8 cellular contexts compared by ENCODE assay signal in genomic region chr6:143677891-143678737, GRCh38. TPM values are rescaled to one million over a fixed set of nuclear protein-coding genes. Genes with fewer than 3 reads are reported as not detected.
DNase-seq lines count a peak whose midpoint lies in the region; ATAC-seq and TF ChIP-seq lines count a peak whose summit lies in the region.

PHACTR2 (plus strand) TSS chr6:143677965; CDS start chr6:143678164, 199 bp downstream.

- peak within 1 kb of the TSS; percentile 78 for H2AFZ ChIP-seq in SK-N-SH (ENCODE audit: low read depth)
- H2AFZ ChIP-seq in neuron (ENCODE audit: low read depth, low read length): peak within 1 kb of the TSS; percentile 99

- H3K36me3 ChIP-seq in SK-N-SH (replicated peaks in 1 of 2; ENCODE audit: control insufficient read depth in 1 of 2, insufficient read depth in 2 of 2, low read length in 1 of 2) (peaks cover 0 to 9% of the 10 kb centered on the region in 2 experiments), neuron (ENCODE audit: insufficient read depth, low read length) (no peaks in the 10 kb centered on the region)

- TF ChIP-seq POLR2A in GM18505 (IDR thresholded peaks at IDR 0.05; ENCODE audit: borderline replicate concordance, extremely low read depth, insufficient read depth, insufficient read length): no peak

- no peaks in the 10 kb centered on the region for H4K20me1 ChIP-seq in SK-N-SH (ENCODE audit: insufficient read depth)

- TF ChIP-seq CTCF in SK-N-SH (IDR thresholded peaks at IDR 0.05): no peak

- H3K4me1 ChIP-seq in SK-N-SH (ENCODE audit: control insufficient read depth in 1 of 2, insufficient read depth in 2 of 2, low read depth in 1 of 2, low read length in 1 of 2) (peaks cover 0 to 12% of the 10 kb centered on the region in 2 experiments; a peak in 3 of 4 replicates), neuron (ENCODE audit: insufficient read depth, low read length) (peaks cover 29% of the 10 kb centered on the region)

- H3K36me3 Mint-ChIP-seq in activated naive CD8-positive, alpha-beta T cell treated with anti-CD3 and anti-CD28 coated beads, Interleukin-2, amount 10 ng/mL, durations not matched to agents 7 days and 5 days: peaks cover 2% of the 10 kb centered on the region

- peak within 1 kb of the TSS; percentile 72 to 78 for H3K27ac ChIP-seq in SK-N-SH (ENCODE audit: low read depth in 2 of 2, low read length in 1 of 2)

- H3K4me2 ChIP-seq in SK-N-SH: peak within 1 kb of the TSS; percentile 80

- ATAC-seq in HG02870 (IDR thresholded peaks at IDR 0.05; ENCODE audit: unreplicated experiment) (peak; percentile 62), GM18505 (IDR thresholded peaks at IDR 0.05; ENCODE audit: unreplicated experiment) (no peak)
- peak; percentile 77 for ATAC-seq in activated naive CD8-positive, alpha-beta T cell treated with anti-CD3 and anti-CD28 coated beads, Interleukin-2, amount 10 ng/mL, durations not matched to agents 7 days and 5 days (ENCODE audit: low read depth)

- no peaks in the 10 kb centered on the region for H3K9me2 ChIP-seq in SK-N-SH

- peaks cover 32% of the 10 kb centered on the region for H3F3A ChIP-seq in SK-N-SH (replicated peaks; ENCODE audit: insufficient read depth)

- no peaks in the 10 kb centered on the region for H3K27me3 ChIP-seq in SK-N-SH (ENCODE audit: insufficient read depth)
- H3K27me3 ChIP-seq in neuron (ENCODE audit: insufficient read depth, low read length): no peaks in the 10 kb centered on the region

- H3K79me2 ChIP-seq in SK-N-SH (ENCODE audit: insufficient read depth): peaks cover 47% of the 10 kb centered on the region

- POLR2A ChIA-PET in SK-N-SH (lab: Yijun Ruan, JAX): no interaction called here
- POLR2A ChIA-PET in activated naive CD8-positive, alpha-beta T cell treated with anti-CD3 and anti-CD28 coated beads, Interleukin-2, amount 10 ng/mL, durations not matched to agents 7 days and 5 days (lab: Charles Lee): no interaction called here

- peak within 1 kb of the TSS; percentile 80 for H3K4me3 Mint-ChIP-seq in activated naive CD8-positive, alpha-beta T cell treated with anti-CD3 and anti-CD28 coated beads, Interleukin-2, amount 10 ng/mL, durations not matched to agents 7 days and 5 days

- H3K9me3 ChIP-seq in SK-N-SH (peaks cover 7% of the 10 kb centered on the region), neuron (ENCODE audit: low read length) (no peaks in the 10 kb centered on the region)

- TF ChIP-seq RAD21 in SK-N-SH (IDR thresholded peaks at IDR 0.05; ENCODE audit: low read length): no peak

- CTCF ChIA-PET in SK-N-SH (lab: Yijun Ruan, JAX): interaction anchor here (1.1 kb wide), 1 partner anchor 12 kb away, joined by 3 read pairs; no protein-coding TSS in a partner anchor

- WGBS in SK-N-SH (ENCODE audit: low lambda C conversion rate): 2% methylated on average over 20 of the region's 69 CpGs

- H3K9me3 Mint-ChIP-seq in activated naive CD8-positive, alpha-beta T cell treated with anti-CD3 and anti-CD28 coated beads, Interleukin-2, amount 10 ng/mL, durations not matched to agents 7 days and 5 days: no peaks in the 10 kb centered on the region

- H3K4me3 ChIP-seq in SK-N-SH (ENCODE audit: low read depth in 2 of 2, low read length in 1 of 2): peak within 1 kb of the TSS; percentile 82 to 87
- H3K4me3 ChIP-seq in neuron (ENCODE audit: low read length): peak within 1 kb of the TSS; percentile 75

- H3K27ac Mint-ChIP-seq in activated naive CD8-positive, alpha-beta T cell treated with anti-CD3 and anti-CD28 coated beads, Interleukin-2, amount 10 ng/mL, durations not matched to agents 7 days and 5 days: no peak within 1 kb of the TSS

- H3K4me1 Mint-ChIP-seq in activated naive CD8-positive, alpha-beta T cell treated with anti-CD3 and anti-CD28 coated beads, Interleukin-2, amount 10 ng/mL, durations not matched to agents 7 days and 5 days: peaks cover 6% of the 10 kb centered on the region

- peaks cover 35% of the 10 kb centered on the region for H3K27me3 Mint-ChIP-seq in activated naive CD8-positive, alpha-beta T cell treated with anti-CD3 and anti-CD28 coated beads, Interleukin-2, amount 10 ng/mL, durations not matched to agents 7 days and 5 days

- peak in 12 of 14 donors; percentile 13 to 75 (median 46) for DNase-seq in C1 segment of cervical spinal cord (lab: John Stamatoyannopoulos, UW)
- DNase-seq in SK-N-SH: peak; percentile 94
- DNase-seq in activated naive CD8-positive, alpha-beta T cell treated with anti-CD3 and anti-CD28 coated beads, Interleukin-2, amount 10 ng/mL, durations not matched to agents 7 days and 5 days: peak; percentile 58
- no peak for DNase-seq in glomerular endothelial cell (ENCODE audit: extremely low read depth, low read depth, low spot score)
- DNase-seq in superior temporal gyrus (ENCODE audit: extremely low spot score): peak; percentile 61

- TF ChIP-seq EP300 in SK-N-SH (IDR thresholded peaks at IDR 0.05; ENCODE audit: borderline replicate concordance in 1 of 2, low read depth in 1 of 2, low read length in 1 of 2): no peak

- H3K9ac ChIP-seq in SK-N-SH: peak within 1 kb of the TSS; percentile 87; the same call in 1 of the 2 replicates

TF ChIP-seq in SK-N-SH, 30 proteins besides CTCF, POLR2A, EP300 and RAD21 (continues in another document):
- TF ChIP-seq RCOR1 (IDR thresholded peaks at IDR 0.05; ENCODE audit: low read length) (no peak), NRF1 (IDR thresholded peaks at IDR 0.05; ENCODE audit: low read depth, low read length) (no peak), CHD2 (IDR thresholded peaks at IDR 0.05; ENCODE audit: low read length, partially characterized antibody) (peak; percentile 20), FOSL2 (IDR thresholded peaks at IDR 0.05; ENCODE audit: borderline replicate concordance, low read depth) (no peak), SIN3A (IDR thresholded peaks at IDR 0.05; ENCODE audit: borderline replicate concordance, low read depth, low read length) (peak; percentile 44; the same call in 1 of the 2 replicates), USF2 (IDR thresholded peaks at IDR 0.05; ENCODE audit: borderline replicate concordance, low read depth, low read length) (no peak), NFIC (IDR thresholded peaks at IDR 0.05; ENCODE audit: borderline replicate concordance) (no peak), GABPA (IDR thresholded peaks at IDR 0.05; ENCODE audit: low read depth) (no peak), ZBTB33 (IDR thresholded peaks at IDR 0.05; ENCODE audit: borderline replicate concordance, low read depth) (no peak), FOXJ3 (CRISPR knock-in tag; IDR thresholded peaks at IDR 0.05) (no peak), REST (IDR thresholded peaks at IDR 0.05; ENCODE audit: low read depth, low read length) (no peak), POLR2AphosphoS5 (IDR thresholded peaks at IDR 0.05; ENCODE audit: low read depth, low read length) (peak; percentile 31; the same call in 1 of the 2 replicates), GATA2 (CRISPR knock-in tag; IDR thresholded peaks at IDR 0.05) (no peak), RFX5 (IDR thresholded peaks at IDR 0.05; ENCODE audit: low read length) (no peak)

RNA-seq across cellular contexts. Expression of gene PHACTR2, which starts in this region (rescaled TPM):
- 5.0 and 8.6 TPM in 2 replicates for polyA plus RNA-seq in SK-N-SH (2012; rRNA removed)
- 6.7 and 7.5 TPM in 2 replicates for polyA plus RNA-seq in SK-N-SH (2012; cell fraction: cytosol; rRNA removed)
- 4.5 and 6.9 TPM in 2 replicates for polyA plus RNA-seq in SK-N-SH (2012; cell fraction: nucleus; rRNA removed)
- total RNA-seq in activated naive CD8-positive, alpha-beta T cell treated with anti-CD3 and anti-CD28 coated beads, Interleukin-2, amount 10 ng/mL, durations not matched to agents 7 days and 5 days: 10 to 100 TPM; 29.7 to 30.5 TPM
- total RNA-seq in glomerular endothelial cell: 121 and 133 TPM in 2 replicates
